ENCODE assay signal across 10 cellular contexts in genomic region chr12:6569786-6570185, GRCh38. TPM values are rescaled to one million over a fixed set of nuclear protein-coding genes. Genes with fewer than 3 reads are reported as not detected.
DNase-seq lines count a peak whose midpoint lies in the region; ATAC-seq, FAIRE-seq and TF ChIP-seq lines count a peak whose summit lies in the region.
"Had no signal": no experiment of that assay in that cellular context is flagged by ENCODE, and none has a peak within 500 bp of the region (broad histone marks: within the 10 kb centered on the region; RNA-seq: fewer than 3 reads in every experiment).

No MANE protein-coding gene starts in this region.

- no peaks in the 10 kb centered on the region for H3K9me3 Mint-ChIP-seq in CD4-positive, CD25-positive, alpha-beta regulatory T cell
- no peaks in the 10 kb centered on the region for H3K9me3 Mint-ChIP-seq in activated T-helper 2 cell treated with anti-CD3 and anti-CD28 coated beads, Interferon-gamma antibody, Interleukin-2, Interleukin-4, amounts not matched to agents 10 μg/mL and 5 μg/mL and 100 μg/mL, durations not matched to agents 14 hours and 24 hours and 36 hours
- no peaks in the 10 kb centered on the region for H3K9me3 Mint-ChIP-seq in natural killer cell

- H3K4me3 Mint-ChIP-seq in CD4-positive, CD25-positive, alpha-beta regulatory T cell: peak overlapping the region; percentile 61 to 100 (median 86)
- H3K4me3 Mint-ChIP-seq in activated T-helper 2 cell treated with anti-CD3 and anti-CD28 coated beads, Interferon-gamma antibody, Interleukin-2, Interleukin-4, amounts not matched to agents 10 μg/mL and 5 μg/mL and 100 μg/mL, durations not matched to agents 14 hours and 24 hours and 36 hours (ENCODE audit: low read depth): peak overlapping the region; percentile 67
- peak overlapping the region; percentile 65 for H3K4me3 Mint-ChIP-seq in natural killer cell

- H3K4me3 ChIP-seq in CD4-positive, CD25-positive, alpha-beta regulatory T cell (ENCODE audit: low read depth, low read length): no peak overlapping the region
- no peak overlapping the region for H3K4me3 ChIP-seq in BE2C (ENCODE audit: low read depth, low read length)

- H3K27me3 Mint-ChIP-seq in CD4-positive, CD25-positive, alpha-beta regulatory T cell: no peaks in the 10 kb centered on the region
- no peaks in the 10 kb centered on the region for H3K27me3 Mint-ChIP-seq in activated T-helper 2 cell treated with anti-CD3 and anti-CD28 coated beads, Interferon-gamma antibody, Interleukin-2, Interleukin-4, amounts not matched to agents 10 μg/mL and 5 μg/mL and 100 μg/mL, durations not matched to agents 14 hours and 24 hours and 36 hours (ENCODE audit: low read depth)
- H3K27me3 Mint-ChIP-seq in natural killer cell (ENCODE audit: low read depth in 2 of 2): no peaks in the 10 kb centered on the region

- TF ChIP-seq CTCF in natural killer cell (IDR thresholded peaks at IDR 0.05) (no peak), BE2C (IDR thresholded peaks at IDR 0.05; ENCODE audit: low read depth, low read length) (no peak)

- H3K27ac ChIP-seq in CD4-positive, CD25-positive, alpha-beta regulatory T cell (ENCODE audit: insufficient read depth, low read length, poor library complexity, severe bottlenecking): no peak overlapping the region

- H3K27ac Mint-ChIP-seq in CD4-positive, CD25-positive, alpha-beta regulatory T cell: peak overlapping the region; percentile 84 to 95 (median 85)
- peak overlapping the region; percentile 56 for H3K27ac Mint-ChIP-seq in activated T-helper 2 cell treated with anti-CD3 and anti-CD28 coated beads, Interferon-gamma antibody, Interleukin-2, Interleukin-4, amounts not matched to agents 10 μg/mL and 5 μg/mL and 100 μg/mL, durations not matched to agents 14 hours and 24 hours and 36 hours
- peak overlapping the region; percentile 1 to 96 for H3K27ac Mint-ChIP-seq in natural killer cell

- 0 out of 2 replicates have a peak, but pooled peaks have one; percentile 7 for TF ChIP-seq POLR2A in GM12891 (IDR thresholded peaks at IDR 0.05; ENCODE audit: low read depth, low read length)

- no peaks in the 10 kb centered on the region for H3K9me3 ChIP-seq in CD4-positive, CD25-positive, alpha-beta regulatory T cell (ENCODE audit: control insufficient read depth in 2 of 2, low read length in 2 of 2)
- H3K9me3 ChIP-seq in BE2C: no peaks in the 10 kb centered on the region

- H3K36me3 Mint-ChIP-seq in CD4-positive, CD25-positive, alpha-beta regulatory T cell: peaks cover 41% of the 10 kb centered on the region
- peaks cover 81% of the 10 kb centered on the region for H3K36me3 Mint-ChIP-seq in activated T-helper 2 cell treated with anti-CD3 and anti-CD28 coated beads, Interferon-gamma antibody, Interleukin-2, Interleukin-4, amounts not matched to agents 10 μg/mL and 5 μg/mL and 100 μg/mL, durations not matched to agents 14 hours and 24 hours and 36 hours (ENCODE audit: low read depth)
- H3K36me3 Mint-ChIP-seq in natural killer cell: no peaks in the 10 kb centered on the region

- DNase-seq in CD4-positive, CD25-positive, alpha-beta regulatory T cell: no peak
- DNase-seq in GM12891 (ENCODE audit: insufficient read length, low spot score) (no peak), natural killer cell (no peak), NCI-H1436 treated with DMSO at 0.1 percent for 48 hours (lab: John Stamatoyannopoulos, UW) (no peak), BE2C (no peak)
- DNase-seq in activated T-helper 2 cell treated with anti-CD3 and anti-CD28 coated beads, Interferon-gamma antibody, Interleukin-2, Interleukin-4, amounts not matched to agents 10 μg/mL and 5 μg/mL and 100 μg/mL, durations not matched to agents 14 hours and 24 hours and 36 hours (ENCODE audit: low spot score): no peak

- intact Hi-C loops in activated T-helper 2 cell treated with anti-CD3 and anti-CD28 coated beads, Interferon-gamma antibody, Interleukin-2, Interleukin-4, amounts not matched to agents 10 μg/mL and 5 μg/mL and 100 μg/mL, durations not matched to agents 14 hours and 24 hours and 36 hours (cut with micrococcal nuclease): loop anchor here (5.0 kb wide), 2 partner anchors 118 to 283 kb away; partner anchors contain the start of genes CDCA3, USP5 and ZNF384
- intact Hi-C loops in natural killer cell (cut with micrococcal nuclease): loop anchor here (5.0 kb wide), 2 partner anchors 38 to 118 kb away; partner anchors contain the start of genes CHD4 and ZNF384

- H3K4me1 Mint-ChIP-seq in CD4-positive, CD25-positive, alpha-beta regulatory T cell: peaks cover 22 to 53% (median 39%) of the 10 kb centered on the region in 4 donors
- H3K4me1 Mint-ChIP-seq in activated T-helper 2 cell treated with anti-CD3 and anti-CD28 coated beads, Interferon-gamma antibody, Interleukin-2, Interleukin-4, amounts not matched to agents 10 μg/mL and 5 μg/mL and 100 μg/mL, durations not matched to agents 14 hours and 24 hours and 36 hours (ENCODE audit: low read depth): peaks cover 24% of the 10 kb centered on the region
- H3K4me1 Mint-ChIP-seq in natural killer cell: peaks cover 22 to 36% of the 10 kb centered on the region in 2 donors

- ATAC-seq in CD4-positive, CD25-positive, alpha-beta regulatory T cell (ENCODE audit: low read depth in 2 of 2): no peak
- ATAC-seq in natural killer cell (no peak), HG02610 (IDR thresholded peaks at IDR 0.05; ENCODE audit: unreplicated experiment) (no peak), HG03521 (IDR thresholded peaks at IDR 0.05; ENCODE audit: unreplicated experiment) (no peak)

- FAIRE-seq in GM12891 (lab: Jason Lieb, UNC): no peak
- FAIRE-seq: endothelial cell of umbilical vein, TTC549 had no signal

- no peaks in the 10 kb centered on the region for H3K27me3 ChIP-seq in CD4-positive, CD25-positive, alpha-beta regulatory T cell (ENCODE audit: control insufficient read depth, insufficient read depth, low read length)
- no peaks in the 10 kb centered on the region for H3K27me3 ChIP-seq in BE2C

- H3K36me3 ChIP-seq in CD4-positive, CD25-positive, alpha-beta regulatory T cell (ENCODE audit: control insufficient read depth, insufficient read depth, low read length): peaks cover 47% of the 10 kb centered on the region
- H3K36me3 ChIP-seq in BE2C: peaks cover 79% of the 10 kb centered on the region

- peaks cover 21% of the 10 kb centered on the region for H3K4me1 ChIP-seq in CD4-positive, CD25-positive, alpha-beta regulatory T cell (ENCODE audit: control insufficient read depth, insufficient read depth, low read length, poor library complexity, severe bottlenecking)
- no peaks in the 10 kb centered on the region for H3K4me1 ChIP-seq in BE2C

TF ChIP-seq in GM12891, 5 proteins besides CTCF, POLR2A, EP300 and RAD21:
- TF ChIP-seq SPI1 (IDR thresholded peaks at IDR 0.05; ENCODE audit: low read depth, low read length) (no peak), POLR2AphosphoS5 (IDR thresholded peaks at IDR 0.05; ENCODE audit: low read depth, low read length) (no peak), TAF1 (IDR thresholded peaks at IDR 0.05; ENCODE audit: low read depth, low read length) (no peak), POU2F2 (IDR thresholded peaks at IDR 0.05; ENCODE audit: low read depth, low read length) (no peak), PAX5 (IDR thresholded peaks at IDR 0.05; ENCODE audit: insufficient read depth, low read length, severe bottlenecking) (no peak)

RNA-seq across cellular contexts. Expression of gene NOP2, which starts 1.7 kb away (rescaled TPM):
- 77.5 TPM for total RNA-seq in CD4-positive, CD25-positive, alpha-beta regulatory T cell
- polyA plus RNA-seq in CD4-positive, CD25-positive, alpha-beta regulatory T cell: 10 to 100 TPM; 13.2 to 34.0 (median 22.5) TPM
- 56.8 TPM for polyA plus RNA-seq in GM12891 (2012; ENCODE audit: low read depth, missing spikeins)
- 146 and 157 TPM in 2 replicates for total RNA-seq in activated T-helper 2 cell treated with anti-CD3 and anti-CD28 coated beads, Interferon-gamma antibody, Interleukin-2, Interleukin-4, amounts not matched to agents 10 μg/mL and 5 μg/mL and 100 μg/mL, durations not matched to agents 14 hours and 24 hours and 36 hours
- 100 to 1,000 TPM in 1 of 3 donors, 10 to 100 TPM in 2; 85.2 to 105 (median 89.1) TPM for total RNA-seq in natural killer cell
- 222 TPM for polyA plus RNA-seq in BE2C (2012; ENCODE audit: insufficient read depth, insufficient read length, low read depth)

RNA-seq across cellular contexts. Expression of gene IFFO1, which starts 13.9 kb away (rescaled TPM):
- 46.6 TPM for total RNA-seq in CD4-positive, CD25-positive, alpha-beta regulatory T cell
- polyA plus RNA-seq in CD4-positive, CD25-positive, alpha-beta regulatory T cell: 10 to 100 TPM in 1 of 4 donors, 1 to 10 TPM in 3; 5.6 to 10.4 (median 8.3) TPM
- 9.9 TPM for polyA plus RNA-seq in GM12891 (2012; ENCODE audit: low read depth, missing spikeins)
- total RNA-seq in activated T-helper 2 cell treated with anti-CD3 and anti-CD28 coated beads, Interferon-gamma antibody, Interleukin-2, Interleukin-4, amounts not matched to agents 10 μg/mL and 5 μg/mL and 100 μg/mL, durations not matched to agents 14 hours and 24 hours and 36 hours: 15.5 and 16.6 TPM in 2 replicates
- 10 to 100 TPM; 51.5 to 67.7 (median 62.3) TPM for total RNA-seq in natural killer cell
- 129 TPM for polyA plus RNA-seq in BE2C (2012; ENCODE audit: insufficient read depth, insufficient read length, low read depth)

RNA-seq across cellular contexts. Expression of gene GAPDH, which starts 35.5 kb away (rescaled TPM):
- 669 TPM for total RNA-seq in CD4-positive, CD25-positive, alpha-beta regulatory T cell
- 1,000 to 10,000 TPM; 1,962 to 2,973 (median 2,405) TPM for polyA plus RNA-seq in CD4-positive, CD25-positive, alpha-beta regulatory T cell
- polyA plus RNA-seq in GM12891 (2012; ENCODE audit: low read depth, missing spikeins): 8,862 TPM
- 4,713 and 4,805 TPM in 2 replicates for total RNA-seq in activated T-helper 2 cell treated with anti-CD3 and anti-CD28 coated beads, Interferon-gamma antibody, Interleukin-2, Interleukin-4, amounts not matched to agents 10 μg/mL and 5 μg/mL and 100 μg/mL, durations not matched to agents 14 hours and 24 hours and 36 hours
- total RNA-seq in natural killer cell: 100 to 1,000 TPM; 606 to 729 (median 642) TPM
- 8,477 TPM for polyA plus RNA-seq in BE2C (2012; ENCODE audit: insufficient read depth, insufficient read length, low read depth)

RNA-seq across cellular contexts. Expression of gene CHD4, which starts 37.4 kb away (rescaled TPM):
- total RNA-seq in CD4-positive, CD25-positive, alpha-beta regulatory T cell: 474 TPM
- polyA plus RNA-seq in CD4-positive, CD25-positive, alpha-beta regulatory T cell: 10 to 100 TPM; 32.2 to 43.4 (median 38.8) TPM
- polyA plus RNA-seq in GM12891 (2012; ENCODE audit: low read depth, missing spikeins): 101 TPM
- total RNA-seq in activated T-helper 2 cell treated with anti-CD3 and anti-CD28 coated beads, Interferon-gamma antibody, Interleukin-2, Interleukin-4, amounts not matched to agents 10 μg/mL and 5 μg/mL and 100 μg/mL, durations not matched to agents 14 hours and 24 hours and 36 hours: 343 and 351 TPM in 2 replicates
- total RNA-seq in natural killer cell: 100 to 1,000 TPM; 568 to 795 (median 658) TPM
- 347 TPM for polyA plus RNA-seq in BE2C (2012; ENCODE audit: insufficient read depth, insufficient read length, low read depth)
